1 cellular context compared by ENCODE assay signal in genomic region chr19:40285353-40286234, GRCh38.
TF ChIP-seq lines count a peak whose summit lies in the region.

No MANE protein-coding gene starts in this region.

TF ChIP-seq in HepG2, 621 proteins besides CTCF, POLR2A, EP300 and RAD21 (continued from another document and continues in another):
- TF ChIP-seq, protein P1, sequence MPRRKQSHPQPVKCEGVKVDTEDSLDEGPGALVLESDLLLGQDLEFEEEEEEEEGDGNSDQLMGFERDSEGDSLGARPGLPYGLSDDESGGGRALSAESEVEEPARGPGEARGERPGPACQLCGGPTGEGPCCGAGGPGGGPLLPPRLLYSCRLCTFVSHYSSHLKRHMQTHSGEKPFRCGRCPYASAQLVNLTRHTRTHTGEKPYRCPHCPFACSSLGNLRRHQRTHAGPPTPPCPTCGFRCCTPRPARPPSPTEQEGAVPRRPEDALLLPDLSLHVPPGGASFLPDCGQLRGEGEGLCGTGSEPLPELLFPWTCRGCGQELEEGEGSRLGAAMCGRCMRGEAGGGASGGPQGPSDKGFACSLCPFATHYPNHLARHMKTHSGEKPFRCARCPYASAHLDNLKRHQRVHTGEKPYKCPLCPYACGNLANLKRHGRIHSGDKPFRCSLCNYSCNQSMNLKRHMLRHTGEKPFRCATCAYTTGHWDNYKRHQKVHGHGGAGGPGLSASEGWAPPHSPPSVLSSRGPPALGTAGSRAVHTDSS (CRISPR knock-in tag; conservative IDR thresholded peaks at IDR 0.05), result no peak
- TF ChIP-seq ZFY (CRISPR knock-in tag; IDR thresholded peaks at IDR 0.05), result peak; percentile 97
- TF ChIP-seq NFE2L2 (IDR thresholded peaks at IDR 0.05; ENCODE audit: low read length), result no peak
- peak; percentile 4 for TF ChIP-seq SRSF1 (optimal IDR thresholded peaks at IDR 0.05; ENCODE audit: low read depth, low read length)
- no peak for TF ChIP-seq SATB2 (CRISPR knock-in tag; IDR thresholded peaks at IDR 0.05)
- TF ChIP-seq ZNF121 (CRISPR knock-in tag; IDR thresholded peaks at IDR 0.05), result no peak
- TF ChIP-seq ZNF75D (CRISPR knock-in tag; IDR thresholded peaks at IDR 0.05; ENCODE audit: borderline replicate concordance), result no peak
- no peak for TF ChIP-seq ZNF644 (CRISPR knock-in tag; IDR thresholded peaks at IDR 0.05; ENCODE audit: low read depth)
- TF ChIP-seq NR2C2 (CRISPR knock-in tag; IDR thresholded peaks at IDR 0.05; ENCODE audit: borderline replicate concordance), result peak; percentile 67
- no peak for TF ChIP-seq STAG1 (CRISPR knock-in tag; IDR thresholded peaks at IDR 0.05)
- 0 out of 2 replicates have a peak, but pooled peaks have one; percentile 24 for TF ChIP-seq PITX1 (CRISPR knock-in tag; IDR thresholded peaks at IDR 0.05)
- no peak for TF ChIP-seq ZNF724P (CRISPR knock-in tag; IDR thresholded peaks at IDR 0.05; ENCODE audit: borderline replicate concordance)
- TF ChIP-seq ELF1 (CRISPR knock-in tag; IDR thresholded peaks at IDR 0.05), result no peak; the same call in 1 of the 2 replicates
- no peak for TF ChIP-seq ZNF672 (CRISPR knock-in tag; IDR thresholded peaks at IDR 0.05)
- TF ChIP-seq LRRFIP1 (CRISPR knock-in tag; conservative IDR thresholded peaks at IDR 0.05), result no peak
- no peak for TF ChIP-seq ZNF18 (CRISPR knock-in tag; IDR thresholded peaks at IDR 0.05; ENCODE audit: insufficient replicate concordance)
- TF ChIP-seq ZNF10 (CRISPR knock-in tag; IDR thresholded peaks at IDR 0.05; ENCODE audit: borderline replicate concordance, low read depth), result no peak
- TF ChIP-seq ZNF224 (CRISPR knock-in tag; IDR thresholded peaks at IDR 0.05), result 0 out of 2 replicates have a peak, but pooled peaks have one; percentile 62
- no peak for TF ChIP-seq RFXAP (CRISPR knock-in tag; IDR thresholded peaks at IDR 0.05; ENCODE audit: borderline replicate concordance)
- TF ChIP-seq ZNF225 (CRISPR knock-in tag; IDR thresholded peaks at IDR 0.05), result no peak
- no peak for TF ChIP-seq AKAP8 (CRISPR knock-in tag; IDR thresholded peaks at IDR 0.05)
- no peak for TF ChIP-seq RARA (CRISPR knock-in tag; IDR thresholded peaks at IDR 0.05)
- TF ChIP-seq RXRA (CRISPR knock-in tag; IDR thresholded peaks at IDR 0.05), result no peak
- TF ChIP-seq SIX4 (CRISPR knock-in tag; IDR thresholded peaks at IDR 0.05), result no peak
- no peak for TF ChIP-seq ZNF263 (CRISPR knock-in tag; IDR thresholded peaks at IDR 0.05)
- TF ChIP-seq, protein P2, sequence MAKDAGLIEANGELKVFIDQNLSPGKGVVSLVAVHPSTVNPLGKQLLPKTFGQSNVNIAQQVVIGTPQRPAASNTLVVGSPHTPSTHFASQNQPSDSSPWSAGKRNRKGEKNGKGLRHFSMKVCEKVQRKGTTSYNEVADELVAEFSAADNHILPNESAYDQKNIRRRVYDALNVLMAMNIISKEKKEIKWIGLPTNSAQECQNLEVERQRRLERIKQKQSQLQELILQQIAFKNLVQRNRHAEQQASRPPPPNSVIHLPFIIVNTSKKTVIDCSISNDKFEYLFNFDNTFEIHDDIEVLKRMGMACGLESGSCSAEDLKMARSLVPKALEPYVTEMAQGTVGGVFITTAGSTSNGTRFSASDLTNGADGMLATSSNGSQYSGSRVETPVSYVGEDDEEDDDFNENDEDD (CRISPR knock-in tag; IDR thresholded peaks at IDR 0.05; ENCODE audit: borderline replicate concordance), result no peak
- TF ChIP-seq ZNF577 (CRISPR knock-in tag; IDR thresholded peaks at IDR 0.05; ENCODE audit: borderline replicate concordance, low read depth), result no peak
- no peak for TF ChIP-seq FLYWCH1 (CRISPR knock-in tag; IDR thresholded peaks at IDR 0.05)
- no peak for TF ChIP-seq NCOA5 (CRISPR knock-in tag; IDR thresholded peaks at IDR 0.05)
- TF ChIP-seq ZNF264 (CRISPR knock-in tag; IDR thresholded peaks at IDR 0.05), result no peak
- TF ChIP-seq JUND (CRISPR knock-in tag; IDR thresholded peaks at IDR 0.05), result no peak
- TF ChIP-seq DNMT3B (CRISPR knock-in tag; conservative IDR thresholded peaks at IDR 0.05), result no peak
- peak; percentile 86 for TF ChIP-seq POLR2G (IDR thresholded peaks at IDR 0.05; ENCODE audit: low read depth, low read length)
- no peak for TF ChIP-seq BRD4 (CRISPR knock-in tag; IDR thresholded peaks at IDR 0.05)
- no peak for TF ChIP-seq NFKB2 (CRISPR knock-in tag; IDR thresholded peaks at IDR 0.05; ENCODE audit: borderline replicate concordance)
- no peak for TF ChIP-seq MATR3 (CRISPR knock-in tag; IDR thresholded peaks at IDR 0.05)
- TF ChIP-seq, protein P3, sequence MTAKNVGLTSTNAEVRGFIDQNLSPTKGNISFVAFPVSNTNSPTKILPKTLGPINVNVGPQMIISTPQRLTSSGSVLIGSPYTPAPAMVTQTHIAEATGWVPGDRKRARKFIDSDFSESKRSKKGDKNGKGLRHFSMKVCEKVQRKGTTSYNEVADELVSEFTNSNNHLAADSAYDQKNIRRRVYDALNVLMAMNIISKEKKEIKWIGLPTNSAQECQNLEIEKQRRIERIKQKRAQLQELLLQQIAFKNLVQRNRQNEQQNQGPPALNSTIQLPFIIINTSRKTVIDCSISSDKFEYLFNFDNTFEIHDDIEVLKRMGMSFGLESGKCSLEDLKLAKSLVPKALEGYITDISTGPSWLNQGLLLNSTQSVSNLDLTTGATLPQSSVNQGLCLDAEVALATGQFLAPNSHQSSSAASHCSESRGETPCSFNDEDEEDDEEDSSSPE (CRISPR knock-in tag; IDR thresholded peaks at IDR 0.05), result no peak
- no peak for TF ChIP-seq STAT5B (CRISPR knock-in tag; IDR thresholded peaks at IDR 0.05)
- no peak for TF ChIP-seq POLR2AphosphoS2 (IDR thresholded peaks at IDR 0.05; ENCODE audit: low read depth, low read length)
- no peak for TF ChIP-seq AGO2 (optimal IDR thresholded peaks at IDR 0.05; ENCODE audit: low read depth, low read length)
- TF ChIP-seq, protein P4, sequence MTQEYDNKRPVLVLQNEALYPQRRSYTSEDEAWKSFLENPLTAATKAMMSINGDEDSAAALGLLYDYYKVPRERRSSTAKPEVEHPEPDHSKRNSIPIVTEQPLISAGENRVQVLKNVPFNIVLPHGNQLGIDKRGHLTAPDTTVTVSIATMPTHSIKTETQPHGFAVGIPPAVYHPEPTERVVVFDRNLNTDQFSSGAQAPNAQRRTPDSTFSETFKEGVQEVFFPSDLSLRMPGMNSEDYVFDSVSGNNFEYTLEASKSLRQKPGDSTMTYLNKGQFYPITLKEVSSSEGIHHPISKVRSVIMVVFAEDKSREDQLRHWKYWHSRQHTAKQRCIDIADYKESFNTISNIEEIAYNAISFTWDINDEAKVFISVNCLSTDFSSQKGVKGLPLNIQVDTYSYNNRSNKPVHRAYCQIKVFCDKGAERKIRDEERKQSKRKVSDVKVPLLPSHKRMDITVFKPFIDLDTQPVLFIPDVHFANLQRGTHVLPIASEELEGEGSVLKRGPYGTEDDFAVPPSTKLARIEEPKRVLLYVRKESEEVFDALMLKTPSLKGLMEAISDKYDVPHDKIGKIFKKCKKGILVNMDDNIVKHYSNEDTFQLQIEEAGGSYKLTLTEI (CRISPR knock-in tag; conservative IDR thresholded peaks at IDR 0.05), result no peak
- TF ChIP-seq ZNF761 (CRISPR knock-in tag; conservative IDR thresholded peaks at IDR 0.05), result no peak
- TF ChIP-seq, protein P5, sequence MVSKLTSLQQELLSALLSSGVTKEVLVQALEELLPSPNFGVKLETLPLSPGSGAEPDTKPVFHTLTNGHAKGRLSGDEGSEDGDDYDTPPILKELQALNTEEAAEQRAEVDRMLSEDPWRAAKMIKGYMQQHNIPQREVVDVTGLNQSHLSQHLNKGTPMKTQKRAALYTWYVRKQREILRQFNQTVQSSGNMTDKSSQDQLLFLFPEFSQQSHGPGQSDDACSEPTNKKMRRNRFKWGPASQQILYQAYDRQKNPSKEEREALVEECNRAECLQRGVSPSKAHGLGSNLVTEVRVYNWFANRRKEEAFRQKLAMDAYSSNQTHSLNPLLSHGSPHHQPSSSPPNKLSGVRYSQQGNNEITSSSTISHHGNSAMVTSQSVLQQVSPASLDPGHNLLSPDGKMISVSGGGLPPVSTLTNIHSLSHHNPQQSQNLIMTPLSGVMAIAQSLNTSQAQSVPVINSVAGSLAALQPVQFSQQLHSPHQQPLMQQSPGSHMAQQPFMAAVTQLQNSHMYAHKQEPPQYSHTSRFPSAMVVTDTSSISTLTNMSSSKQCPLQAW (CRISPR knock-in tag; IDR thresholded peaks at IDR 0.05), result no peak
- TF ChIP-seq HMGXB3 (CRISPR knock-in tag; IDR thresholded peaks at IDR 0.05; ENCODE audit: borderline replicate concordance), result peak; percentile 39; the same call in 1 of the 2 replicates
- TF ChIP-seq, protein P6, sequence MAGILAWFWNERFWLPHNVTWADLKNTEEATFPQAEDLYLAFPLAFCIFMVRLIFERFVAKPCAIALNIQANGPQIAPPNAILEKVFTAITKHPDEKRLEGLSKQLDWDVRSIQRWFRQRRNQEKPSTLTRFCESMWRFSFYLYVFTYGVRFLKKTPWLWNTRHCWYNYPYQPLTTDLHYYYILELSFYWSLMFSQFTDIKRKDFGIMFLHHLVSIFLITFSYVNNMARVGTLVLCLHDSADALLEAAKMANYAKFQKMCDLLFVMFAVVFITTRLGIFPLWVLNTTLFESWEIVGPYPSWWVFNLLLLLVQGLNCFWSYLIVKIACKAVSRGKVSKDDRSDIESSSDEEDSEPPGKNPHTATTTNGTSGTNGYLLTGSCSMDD (CRISPR knock-in tag; IDR thresholded peaks at IDR 0.05), result no peak
- no peak for TF ChIP-seq GTF2F1 (IDR thresholded peaks at IDR 0.05; ENCODE audit: low read length)
- no peak for TF ChIP-seq HIVEP1 (CRISPR knock-in tag; IDR thresholded peaks at IDR 0.05)
- TF ChIP-seq, protein P7, sequence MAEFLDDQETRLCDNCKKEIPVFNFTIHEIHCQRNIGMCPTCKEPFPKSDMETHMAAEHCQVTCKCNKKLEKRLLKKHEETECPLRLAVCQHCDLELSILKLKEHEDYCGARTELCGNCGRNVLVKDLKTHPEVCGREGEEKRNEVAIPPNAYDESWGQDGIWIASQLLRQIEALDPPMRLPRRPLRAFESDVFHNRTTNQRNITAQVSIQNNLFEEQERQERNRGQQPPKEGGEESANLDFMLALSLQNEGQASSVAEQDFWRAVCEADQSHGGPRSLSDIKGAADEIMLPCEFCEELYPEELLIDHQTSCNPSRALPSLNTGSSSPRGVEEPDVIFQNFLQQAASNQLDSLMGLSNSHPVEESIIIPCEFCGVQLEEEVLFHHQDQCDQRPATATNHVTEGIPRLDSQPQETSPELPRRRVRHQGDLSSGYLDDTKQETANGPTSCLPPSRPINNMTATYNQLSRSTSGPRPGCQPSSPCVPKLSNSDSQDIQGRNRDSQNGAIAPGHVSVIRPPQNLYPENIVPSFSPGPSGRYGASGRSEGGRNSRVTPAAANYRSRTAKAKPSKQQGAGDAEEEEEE (CRISPR knock-in tag; IDR thresholded peaks at IDR 0.05; ENCODE audit: borderline replicate concordance), result no peak
